Comparison of ENCODE assay signal across 1 cellular context in genomic region chr12:24039113-24039525, GRCh38.
TF ChIP-seq lines count a peak whose summit lies in the region.

No MANE protein-coding gene starts in this region.

TF ChIP-seq in HepG2, 621 proteins besides CTCF, POLR2A, EP300 and RAD21 (continued from another document and continues in another):
- TF ChIP-seq TBX3 (IDR thresholded peaks at IDR 0.05; ENCODE audit: borderline replicate concordance), result peak; percentile 74; the same call in 1 of the 2 replicates
- TF ChIP-seq GZF1 (CRISPR knock-in tag; IDR thresholded peaks at IDR 0.05), result no peak
- no peak for TF ChIP-seq NKX3-1 (CRISPR knock-in tag; IDR thresholded peaks at IDR 0.05)
- TF ChIP-seq ZNF639 (CRISPR knock-in tag; conservative IDR thresholded peaks at IDR 0.05), result no peak
- TF ChIP-seq ZNF230 (CRISPR knock-in tag; IDR thresholded peaks at IDR 0.05), result no peak
- no peak for TF ChIP-seq NR2C2 (CRISPR knock-in tag; IDR thresholded peaks at IDR 0.05; ENCODE audit: borderline replicate concordance)
- TF ChIP-seq ZNF382 (CRISPR knock-in tag; IDR thresholded peaks at IDR 0.05; ENCODE audit: borderline replicate concordance), result no peak
- TF ChIP-seq CREB3 (CRISPR knock-in tag; IDR thresholded peaks at IDR 0.05), result no peak
- no peak for TF ChIP-seq ZBED4 (CRISPR knock-in tag; IDR thresholded peaks at IDR 0.05; ENCODE audit: borderline replicate concordance)
- TF ChIP-seq ETV5 (CRISPR knock-in tag; IDR thresholded peaks at IDR 0.05; ENCODE audit: borderline replicate concordance), result peak; percentile 29; the same call in 1 of the 2 replicates
- TF ChIP-seq ZNF616 (CRISPR knock-in tag; IDR thresholded peaks at IDR 0.05; ENCODE audit: low read depth), result no peak
- TF ChIP-seq THAP9 (CRISPR knock-in tag; IDR thresholded peaks at IDR 0.05; ENCODE audit: borderline replicate concordance), result no peak
- TF ChIP-seq STAT5B (CRISPR knock-in tag; IDR thresholded peaks at IDR 0.05), result no peak
- no peak for TF ChIP-seq ZNF292 (CRISPR knock-in tag; IDR thresholded peaks at IDR 0.05; ENCODE audit: borderline replicate concordance, low read depth)
- peak; percentile 83 for TF ChIP-seq HDAC2 (CRISPR knock-in tag; IDR thresholded peaks at IDR 0.05)
- peak; percentile 54 for TF ChIP-seq BCL6 (CRISPR knock-in tag; IDR thresholded peaks at IDR 0.05)
- no peak for TF ChIP-seq ZNF282 (IDR thresholded peaks at IDR 0.05; ENCODE audit: partially characterized antibody)
- TF ChIP-seq ZNF777 (CRISPR knock-in tag; IDR thresholded peaks at IDR 0.05), result no peak
- peak; percentile 79; the same call in 1 of the 2 replicates for TF ChIP-seq NR2F2 (IDR thresholded peaks at IDR 0.05; ENCODE audit: borderline replicate concordance, low read depth)
- no peak for TF ChIP-seq NR1H2 (CRISPR knock-in tag; IDR thresholded peaks at IDR 0.05; ENCODE audit: borderline replicate concordance, low read depth)
- TF ChIP-seq ZNF549 (CRISPR knock-in tag; IDR thresholded peaks at IDR 0.05), result no peak
- peak; percentile 19; the same call in 1 of the 2 replicates for TF ChIP-seq ZMYM4 (CRISPR knock-in tag; IDR thresholded peaks at IDR 0.05)
- no peak for TF ChIP-seq SPEN (CRISPR knock-in tag; IDR thresholded peaks at IDR 0.05; ENCODE audit: low read depth)
- no peak for TF ChIP-seq BRF2 (CRISPR knock-in tag; IDR thresholded peaks at IDR 0.05)
- TF ChIP-seq SP2 (CRISPR knock-in tag; IDR thresholded peaks at IDR 0.05), result no peak
- 0 out of 2 replicates have a peak, but pooled peaks have one; percentile 21 for TF ChIP-seq ZNF878 (CRISPR knock-in tag; IDR thresholded peaks at IDR 0.05)
- TF ChIP-seq GPBP1L1 (CRISPR knock-in tag; IDR thresholded peaks at IDR 0.05), result no peak
- TF ChIP-seq CSRNP1 (CRISPR knock-in tag; IDR thresholded peaks at IDR 0.05), result no peak
- TF ChIP-seq ZNF737 (CRISPR knock-in tag; IDR thresholded peaks at IDR 0.05; ENCODE audit: borderline replicate concordance), result no peak
- no peak for TF ChIP-seq PRMT3 (CRISPR knock-in tag; IDR thresholded peaks at IDR 0.05; ENCODE audit: borderline replicate concordance, low read depth)
- peak; percentile 82; the same call in 1 of the 2 replicates for TF ChIP-seq FOXJ3 (CRISPR knock-in tag; IDR thresholded peaks at IDR 0.05; ENCODE audit: borderline replicate concordance)
- TF ChIP-seq EED (CRISPR knock-in tag; IDR thresholded peaks at IDR 0.05), result no peak
- TF ChIP-seq ZNF839 (CRISPR knock-in tag; IDR thresholded peaks at IDR 0.05; ENCODE audit: borderline replicate concordance), result no peak
- TF ChIP-seq ATF3 (CRISPR knock-in tag; IDR thresholded peaks at IDR 0.05), result peak; percentile 38; the same call in 1 of the 2 replicates
- TF ChIP-seq ZKSCAN8 (CRISPR knock-in tag; IDR thresholded peaks at IDR 0.05; ENCODE audit: borderline replicate concordance), result peak; percentile 62; the same call in 1 of the 2 replicates
- no peak for TF ChIP-seq NBN (conservative IDR thresholded peaks at IDR 0.05)
- TF ChIP-seq FOSL2 (CRISPR knock-in tag; IDR thresholded peaks at IDR 0.05), result peak; percentile 74; the same call in 1 of the 2 replicates
- TF ChIP-seq SP5 (CRISPR knock-in tag; IDR thresholded peaks at IDR 0.05; ENCODE audit: borderline replicate concordance, low read depth), result peak; percentile 54; the same call in 1 of the 2 replicates
- no peak for TF ChIP-seq ZSCAN9 (CRISPR knock-in tag; IDR thresholded peaks at IDR 0.05; ENCODE audit: borderline replicate concordance)
- TF ChIP-seq ZNF280B (CRISPR knock-in tag; IDR thresholded peaks at IDR 0.05; ENCODE audit: borderline replicate concordance), result no peak
- TF ChIP-seq ELF1 (CRISPR knock-in tag; IDR thresholded peaks at IDR 0.05), result no peak
- TF ChIP-seq AKNA (CRISPR knock-in tag; IDR thresholded peaks at IDR 0.05; ENCODE audit: borderline replicate concordance), result no peak
